Comparison of ENCODE assay signal across 19 cellular contexts in the genomic region with DNA sequence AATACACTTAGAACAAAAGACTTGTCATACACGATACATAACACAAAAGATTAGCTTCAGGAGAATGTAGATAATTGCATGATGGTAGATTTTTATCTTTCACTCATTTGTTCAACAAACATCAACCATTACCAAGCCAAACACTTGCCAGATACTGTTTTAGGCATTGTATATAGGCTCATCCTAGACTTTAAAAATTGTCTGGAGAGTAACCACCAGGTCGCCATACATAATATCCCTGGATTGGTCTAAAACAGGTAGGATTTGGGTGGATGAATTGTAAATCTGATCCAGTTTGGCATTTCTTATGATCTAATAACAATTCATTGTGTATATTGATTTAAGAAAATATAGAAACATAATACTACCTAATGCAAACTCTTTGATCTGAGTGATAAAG. TPM values are rescaled to one million over a fixed set of nuclear protein-coding genes. Genes with fewer than 3 reads are reported as not detected.
DNase-seq lines count a peak whose midpoint lies in the region; ATAC-seq and TF ChIP-seq lines count a peak whose summit lies in the region.
"Had no signal": no experiment of that assay in that cellular context is flagged by ENCODE, and none has a peak within 500 bp of the region (broad histone marks: within the 10 kb centered on the region; RNA-seq: fewer than 3 reads in every experiment).

No MANE protein-coding gene starts in this region.

- peaks cover 93% of the 10 kb centered on the region for H3K4me1 Mint-ChIP-seq in activated CD4-positive, alpha-beta T cell treated with anti-CD3 and anti-CD28 coated beads, Interleukin-2, amount 10 ng/mL, durations not matched to agents 7 days and 5 days
- peaks cover 93% of the 10 kb centered on the region for H3K4me1 Mint-ChIP-seq in activated CD4-positive, alpha-beta memory T cell treated with anti-CD3 and anti-CD28 coated beads, Interleukin-2, amount 10 ng/mL, durations not matched to agents 7 days and 5 days

- ATAC-seq in GM19324 (IDR thresholded peaks at IDR 0.05; ENCODE audit: low FRiP score, unreplicated experiment) = no peak
- ATAC-seq in HG02623 (IDR thresholded peaks at IDR 0.05; ENCODE audit: unreplicated experiment) = no peak
- ATAC-seq: A549; gastrocnemius medialis; naive thymus-derived CD8-positive, alpha-beta T cell had no signal

- H3K9me3 Mint-ChIP-seq in activated CD4-positive, alpha-beta T cell treated with anti-CD3 and anti-CD28 coated beads, Interleukin-2, amount 10 ng/mL, durations not matched to agents 7 days and 5 days = peaks cover 10% of the 10 kb centered on the region
- peaks cover 4% of the 10 kb centered on the region for H3K9me3 Mint-ChIP-seq in activated CD4-positive, alpha-beta memory T cell treated with anti-CD3 and anti-CD28 coated beads, Interleukin-2, amount 10 ng/mL, durations not matched to agents 7 days and 5 days
- H3K9me3 Mint-ChIP-seq: naive thymus-derived CD8-positive, alpha-beta T cell had no signal

- no peaks in the 10 kb centered on the region for H3K36me3 ChIP-seq in mucosa of rectum (ENCODE audit: control insufficient read depth in 2 of 2, insufficient read depth in 2 of 2, low read length in 2 of 2)
- H3K36me3 ChIP-seq: gastrocnemius medialis, pancreas, sigmoid colon had no signal

- no peak for DNase-seq in activated CD4-positive, alpha-beta T cell treated with anti-CD3 and anti-CD28 coated beads, Interleukin-2, amount 10 ng/mL, durations not matched to agents 7 days and 5 days
- no peak for DNase-seq in activated CD4-positive, alpha-beta T cell treated with anti-CD3 and anti-CD28 coated beads, Interleukin-2, amount 50 U/mL, for 4 hours
- DNase-seq in activated CD4-positive, alpha-beta memory T cell treated with anti-CD3 and anti-CD28 coated beads, Interleukin-2, amount 10 ng/mL, durations not matched to agents 7 days and 5 days = no peak
- DNase-seq in NCI-H1417 (lab: John Stamatoyannopoulos, UW) = no peak
- DNase-seq: caudate nucleus; DMS153; gastrocnemius medialis; kidney glomerular epithelial cell; naive thymus-derived CD8-positive, alpha-beta T cell; NCI-H1694 treated with DMSO at 0.1 percent for 48 hours; NCI-H748 treated with DMSO at 0.1 percent for 48 hours; pancreas; sigmoid colon had no signal

- H3K4me3 ChIP-seq in GM12875 (ENCODE audit: low read depth, low read length) (peak overlapping the region; percentile 50), mucosa of rectum (ENCODE audit: low read length in 2 of 2) (no peak overlapping the region)
- H3K4me3 ChIP-seq: A549, gastrocnemius medialis, pancreas, sigmoid colon had no signal

- TF ChIP-seq CTCF in GM12875 (IDR thresholded peaks at IDR 0.05; ENCODE audit: borderline replicate concordance, insufficient read depth, low read depth, low read length) = no peak

- peaks cover 55% of the 10 kb centered on the region for H3K36me3 Mint-ChIP-seq in activated CD4-positive, alpha-beta T cell treated with anti-CD3 and anti-CD28 coated beads, Interleukin-2, amount 10 ng/mL, durations not matched to agents 7 days and 5 days (ENCODE audit: low read depth)
- peaks cover 54% of the 10 kb centered on the region for H3K36me3 Mint-ChIP-seq in activated CD4-positive, alpha-beta memory T cell treated with anti-CD3 and anti-CD28 coated beads, Interleukin-2, amount 10 ng/mL, durations not matched to agents 7 days and 5 days (ENCODE audit: low read depth)
- H3K36me3 Mint-ChIP-seq: naive thymus-derived CD8-positive, alpha-beta T cell had no signal

- POLR2A ChIA-PET in activated CD4-positive, alpha-beta T cell treated with anti-CD3 and anti-CD28 coated beads, Interleukin-2, amount 10 ng/mL, durations not matched to agents 7 days and 5 days (lab: Charles Lee) = interaction anchor here (0.9 to 3.4 kb wide), 2 partner anchors 10 to 32 kb away, joined by 4 to 19 read pairs; a partner anchor contains a TSS
- POLR2A ChIA-PET in activated CD4-positive, alpha-beta memory T cell treated with anti-CD3 and anti-CD28 coated beads, Interleukin-2, amount 10 ng/mL, durations not matched to agents 7 days and 5 days (lab: Charles Lee) = interaction anchor here (1.3 to 24.3 kb wide), 7 partner anchors 8 to 516 kb away, joined by 5 to 931 read pairs (median 113); a partner anchor contains a TSS

- H3K4me1 ChIP-seq in mucosa of rectum (ENCODE audit: control insufficient read depth in 2 of 2, insufficient read depth in 2 of 2, low read length in 2 of 2) = peaks cover 0 to 3% of the 10 kb centered on the region in 2 donors
- H3K4me1 ChIP-seq: A549, gastrocnemius medialis, pancreas, sigmoid colon had no signal

- peak overlapping the region; percentile 41 to 68 for H3K27ac ChIP-seq in mucosa of rectum (ENCODE audit: low read depth in 2 of 2, low read length in 2 of 2)
- H3K27ac ChIP-seq: A549, gastrocnemius medialis, pancreas, sigmoid colon had no signal

- H3K27ac Mint-ChIP-seq in activated CD4-positive, alpha-beta T cell treated with anti-CD3 and anti-CD28 coated beads, Interleukin-2, amount 10 ng/mL, durations not matched to agents 7 days and 5 days = peak overlapping the region; percentile 96
- H3K27ac Mint-ChIP-seq in activated CD4-positive, alpha-beta memory T cell treated with anti-CD3 and anti-CD28 coated beads, Interleukin-2, amount 10 ng/mL, durations not matched to agents 7 days and 5 days = peak overlapping the region; percentile 100

- H3K9ac ChIP-seq in mucosa of rectum (ENCODE audit: low read depth in 1 of 2, low read length in 2 of 2) = no peak overlapping the region

- no peaks in the 10 kb centered on the region for H3K27me3 ChIP-seq in mucosa of rectum (ENCODE audit: control insufficient read depth in 2 of 2, insufficient read depth in 2 of 2, low read length in 2 of 2)
- H3K27me3 ChIP-seq: gastrocnemius medialis, sigmoid colon had no signal

- no peaks in the 10 kb centered on the region for H3K9me3 ChIP-seq in mucosa of rectum (ENCODE audit: control insufficient read depth in 2 of 2, low read length in 2 of 2)
- H3K9me3 ChIP-seq: A549, gastrocnemius medialis, pancreas, sigmoid colon had no signal

- CTCF ChIA-PET in activated CD4-positive, alpha-beta T cell treated with anti-CD3 and anti-CD28 coated beads, Interleukin-2, amount 10 ng/mL, durations not matched to agents 7 days and 5 days (lab: Charles Lee) = interaction anchor here (0.8 to 3.5 kb wide), 8 partner anchors 12 to 30 kb away, joined by 3 to 10 read pairs (median 4); no protein-coding TSS in a partner anchor
- CTCF ChIA-PET in activated CD4-positive, alpha-beta memory T cell treated with anti-CD3 and anti-CD28 coated beads, Interleukin-2, amount 10 ng/mL, durations not matched to agents 7 days and 5 days (lab: Charles Lee) = interaction anchor here (0.6 to 4.3 kb wide), 11 partner anchors 8 to 33 kb away, joined by 3 to 21 read pairs (median 6); a partner anchor contains a TSS

- H3K27me3 Mint-ChIP-seq in activated CD4-positive, alpha-beta T cell treated with anti-CD3 and anti-CD28 coated beads, Interleukin-2, amount 10 ng/mL, durations not matched to agents 7 days and 5 days = no peaks in the 10 kb centered on the region
- no peaks in the 10 kb centered on the region for H3K27me3 Mint-ChIP-seq in activated CD4-positive, alpha-beta memory T cell treated with anti-CD3 and anti-CD28 coated beads, Interleukin-2, amount 10 ng/mL, durations not matched to agents 7 days and 5 days
- H3K27me3 Mint-ChIP-seq: naive thymus-derived CD8-positive, alpha-beta T cell had no signal

- H3K4me3 Mint-ChIP-seq in activated CD4-positive, alpha-beta T cell treated with anti-CD3 and anti-CD28 coated beads, Interleukin-2, amount 10 ng/mL, durations not matched to agents 7 days and 5 days = peak overlapping the region; percentile 72
- H3K4me3 Mint-ChIP-seq in activated CD4-positive, alpha-beta memory T cell treated with anti-CD3 and anti-CD28 coated beads, Interleukin-2, amount 10 ng/mL, durations not matched to agents 7 days and 5 days = peak overlapping the region; percentile 82
- H3K4me3 Mint-ChIP-seq: naive thymus-derived CD8-positive, alpha-beta T cell had no signal

RNA-seq across cellular contexts. Expression of a gene that starts 22.8 kb away (rescaled TPM):
- total RNA-seq in activated CD4-positive, alpha-beta T cell treated with anti-CD3 and anti-CD28 coated beads, Interleukin-2, amount 10 ng/mL, durations not matched to agents 7 days and 5 days = 10 to 100 TPM; 31.0 to 35.0 TPM
- 100 to 1,000 TPM; 111 TPM for total RNA-seq in activated CD4-positive, alpha-beta memory T cell treated with anti-CD3 and anti-CD28 coated beads, Interleukin-2, amount 10 ng/mL, durations not matched to agents 7 days and 5 days
- total RNA-seq: gastrocnemius medialis had no signal

RNA-seq across cellular contexts. Expression of a gene that starts 31.9 kb away (rescaled TPM):
- total RNA-seq in activated CD4-positive, alpha-beta T cell treated with anti-CD3 and anti-CD28 coated beads, Interleukin-2, amount 10 ng/mL, durations not matched to agents 7 days and 5 days = 100 to 1,000 TPM; 399 to 432 TPM
- total RNA-seq in activated CD4-positive, alpha-beta memory T cell treated with anti-CD3 and anti-CD28 coated beads, Interleukin-2, amount 10 ng/mL, durations not matched to agents 7 days and 5 days = 100 to 1,000 TPM; 673 to 683 TPM

RNA-seq across cellular contexts. Expression of a gene that starts 38.8 kb away (rescaled TPM):
- 10 to 100 TPM; 60.4 to 66.3 TPM for total RNA-seq in activated CD4-positive, alpha-beta T cell treated with anti-CD3 and anti-CD28 coated beads, Interleukin-2, amount 10 ng/mL, durations not matched to agents 7 days and 5 days
- total RNA-seq in activated CD4-positive, alpha-beta memory T cell treated with anti-CD3 and anti-CD28 coated beads, Interleukin-2, amount 10 ng/mL, durations not matched to agents 7 days and 5 days = 10 to 100 TPM; 75.9 to 78.0 TPM

RNA-seq across cellular contexts. Expression of a gene that starts 57.1 kb away (rescaled TPM):
- not detected for total RNA-seq in activated CD4-positive, alpha-beta T cell treated with anti-CD3 and anti-CD28 coated beads, Interleukin-2, amount 10 ng/mL, durations not matched to agents 7 days and 5 days
- total RNA-seq in activated CD4-positive, alpha-beta memory T cell treated with anti-CD3 and anti-CD28 coated beads, Interleukin-2, amount 10 ng/mL, durations not matched to agents 7 days and 5 days = not detected
- total RNA-seq: gastrocnemius medialis; naive thymus-derived CD8-positive, alpha-beta T cell; pancreas; sigmoid colon; ureter had no signal
